Comparison of ENCODE assay signal across 10 cellular contexts in genomic region chr6:42448906-42449659, GRCh38. TPM values are rescaled to one million over a fixed set of nuclear protein-coding genes. Genes with fewer than 3 reads are reported as not detected.
DNase-seq lines count a peak whose midpoint lies in the region; ATAC-seq, FAIRE-seq and TF ChIP-seq lines count a peak whose summit lies in the region.
"Had no signal": no experiment of that assay in that cellular context is flagged by ENCODE, and none has a peak within 500 bp of the region (broad histone marks: within the 10 kb centered on the region; RNA-seq: fewer than 3 reads in every experiment).

No MANE protein-coding gene starts in this region.

- no peak for DNase-seq in OCI-LY7 (ENCODE audit: low spot score)
- DNase-seq in epithelial cell of esophagus (ENCODE audit: low read depth) = peak; percentile 35
- DNase-seq in prostate gland (ENCODE audit: low spot score) = no peak
- no peak for DNase-seq in NAMALWA (ENCODE audit: low spot score)
- DNase-seq in DMS153 treated with DMSO at 0.1 percent for 48 hours (lab: John Stamatoyannopoulos, UW; ENCODE audit: unreplicated experiment) = no peak
- DNase-seq in pancreas = no peak
- DNase-seq: HCEC 1CT; stimulated activated CD4-positive, alpha-beta T cell treated with anti-CD3 and anti-CD28 coated beads, Interleukin-2, amount 100 ng/mL, for 48 hours had no signal

- POLR2A ChIA-PET in OCI-LY7 (lab: Charles Lee) = interaction anchor here (0.5 to 0.7 kb wide), 4 partner anchors 56 to 1716 kb away, joined by 3 to 4 read pairs (median 3); no protein-coding TSS in a partner anchor

- H3K27me3 ChIP-seq in prostate gland (replicated peaks; ENCODE audit: insufficient read depth) (no peaks in the 10 kb centered on the region), pancreas (no peaks in the 10 kb centered on the region)

- ATAC-seq in HG02981 (IDR thresholded peaks at IDR 0.05; ENCODE audit: unreplicated experiment) (no peak), pancreas (no peak)

- CTCF ChIA-PET in OCI-LY7 (lab: Charles Lee; ENCODE audit: unreplicated experiment) = no interaction called here

- H3K36me3 ChIP-seq in OCI-LY7 (ENCODE audit: insufficient read depth, low read length) = 0 out of 2 replicates have a peak, but pooled peaks cover 10% of the 10 kb centered on the region
- no peaks in the 10 kb centered on the region for H3K36me3 ChIP-seq in prostate gland
- no peaks in the 10 kb centered on the region for H3K36me3 ChIP-seq in pancreas

- TF ChIP-seq POLR2A in prostate gland (IDR thresholded peaks at IDR 0.05) = no peak

- peak overlapping the region; percentile 99 for H3K4me2 ChIP-seq in OCI-LY7 (ENCODE audit: low read length)

- H3K4me3 ChIP-seq in GM12875 (ENCODE audit: low read depth, low read length) (peak overlapping the region; percentile 83), OCI-LY7 (ENCODE audit: low read depth, low read length, poor library complexity, severe bottlenecking) (peak overlapping the region; percentile 80), epithelial cell of esophagus (ENCODE audit: low read length) (peak overlapping the region; percentile 87), prostate gland (peak overlapping the region in 1 of 2 donors; percentile 75), pancreas (no peak overlapping the region)

- no peak for TF ChIP-seq CTCF in GM12875 (IDR thresholded peaks at IDR 0.05; ENCODE audit: borderline replicate concordance, insufficient read depth, low read depth, low read length)
- no peak for TF ChIP-seq CTCF in OCI-LY7 (conservative IDR thresholded peaks at IDR 0.05; ENCODE audit: low read length)
- TF ChIP-seq CTCF in epithelial cell of esophagus (IDR thresholded peaks at IDR 0.05; ENCODE audit: insufficient read depth, low read depth, low read length, missing control alignments) = no peak
- TF ChIP-seq CTCF in prostate gland (IDR thresholded peaks at IDR 0.05) = no peak
- TF ChIP-seq CTCF in pancreas (IDR thresholded peaks at IDR 0.05) = no peak

- intact Hi-C loops in OCI-LY7 (cut with micrococcal nuclease; ENCODE audit: unreplicated experiment) (no loop called here), prostate gland (cut with DNase I) (no loop called here), pancreas (cut with DNase I) (no loop called here)

- BruUV-seq in OCI-LY7 (replicated peaks; lab: Mats Ljungman, UMichigan) = no TSS peak

- H3K9me2 ChIP-seq in OCI-LY7 (ENCODE audit: insufficient read depth, low read length) = no peaks in the 10 kb centered on the region

- no peaks in the 10 kb centered on the region for H4K20me1 ChIP-seq in OCI-LY7 (ENCODE audit: insufficient read depth, low read length)

- H2AFZ ChIP-seq in OCI-LY7 (ENCODE audit: low read length) = no peak overlapping the region

- WGBS in prostate gland = 13% methylated on average over 7 of the region's 7 CpGs
- WGBS in pancreas, 2 donors = 59 to 60% methylated on average over 7 of the region's 7 CpGs

- H3K79me2 ChIP-seq in OCI-LY7 (ENCODE audit: insufficient read depth, low read depth, low read length) = peaks cover 30% of the 10 kb centered on the region; the same call in 1 of the 2 replicates

- H3K27ac ChIP-seq in OCI-LY7 (ENCODE audit: low read depth, low read length, poor library complexity, severe bottlenecking) (no peak overlapping the region), prostate gland (peak overlapping the region; percentile 74 to 87), pancreas (no peak overlapping the region)

- no peak for FAIRE-seq in pancreas (lab: Jason Lieb, UNC)

- H3K9me3 ChIP-seq in OCI-LY7 (ENCODE audit: low read length) (no peaks in the 10 kb centered on the region), prostate gland (no peaks in the 10 kb centered on the region), pancreas (no peaks in the 10 kb centered on the region)

- H3K4me1 ChIP-seq in OCI-LY7 (ENCODE audit: insufficient read depth, low read length, poor library complexity, severe bottlenecking) = peaks cover 26% of the 10 kb centered on the region
- peaks cover 16% of the 10 kb centered on the region for H3K4me1 ChIP-seq in prostate gland (replicated peaks)
- H3K4me1 ChIP-seq in pancreas = peaks cover 0 to 4% (median under 1%) of the 10 kb centered on the region in 3 donors

RNA-seq across cellular contexts. Expression of gene TRERF1, which starts 2.6 kb away (rescaled TPM):
- total RNA-seq in OCI-LY7 (2014; rRNA removed; shearing (Covaris generic)) = 4.6 and 5.7 TPM in 2 replicates
- total RNA-seq in OCI-LY7 (2022) = 12.2 and 12.9 TPM in 2 replicates
- total RNA-seq in prostate gland = 10 to 100 TPM in 1 of 2 donors, 1 to 10 TPM in 1; 9.5 to 34.8 TPM
- total RNA-seq in pancreas = 1 to 10 TPM in 5 of 6 donors, under 1 TPM in 1; 0.94 to 2.5 (median 1.5) TPM
- polyA plus RNA-seq in pancreas = 1 to 10 TPM; 1.3 to 2.3 TPM

Comparison
In these comparisons a context has a peak if more than half of its experiments do, and no peak if none do; other contexts are left out.
1. H3K4me3 ChIP-seq: peak in GM12875 (single experiment), OCI-LY7 (single experiment) and epithelial cell of esophagus (single experiment); none in pancreas (0 of 4).
2. H3K27ac ChIP-seq: peak in prostate gland (2 of 2); none in OCI-LY7 (single experiment) and pancreas (0 of 4).